11 cellular contexts compared by ENCODE assay signal in genomic region chr19:6769006-6769637, GRCh38. TPM values are rescaled to one million over a fixed set of nuclear protein-coding genes. Genes with fewer than 3 reads are reported as not detected.
DNase-seq lines count a peak whose midpoint lies in the region; ATAC-seq and TF ChIP-seq lines count a peak whose summit lies in the region.
"Had no signal": no experiment of that assay in that cellular context is flagged by ENCODE, and none has a peak within 500 bp of the region (broad histone marks: within the 10 kb centered on the region; RNA-seq: fewer than 3 reads in every experiment).

No MANE protein-coding gene starts in this region.

- no peak overlapping the region for H3K4me3 Mint-ChIP-seq in MCF 10A (ENCODE audit: unreplicated experiment)

- no peaks in the 10 kb centered on the region for H4K20me1 ChIP-seq in PC-9 (ENCODE audit: insufficient read depth)

- no peaks in the 10 kb centered on the region for H3K27me3 Mint-ChIP-seq in MCF 10A (ENCODE audit: insufficient read depth, unreplicated experiment)

- H3K27ac ChIP-seq in breast epithelium, result no peak overlapping the region
- H3K27ac ChIP-seq in PC-9, result no peak overlapping the region
- peak overlapping the region in 2 of 4 donors; percentile 21 to 92 for H3K27ac ChIP-seq in esophagus squamous epithelium
- no peak overlapping the region for H3K27ac ChIP-seq in tibial artery
- H3K27ac ChIP-seq: HL-60 had no signal

- peaks cover 7% of the 10 kb centered on the region for H3K36me3 Mint-ChIP-seq in MCF 10A (ENCODE audit: insufficient read depth, unreplicated experiment)

- POLR2A ChIA-PET in MCF 10A (lab: Yijun Ruan, JAX), result interaction anchor here (3.6 to 4.9 kb wide), 2 partner anchors 31 to 94 kb away, joined by 32 to 88 read pairs; partner anchors contain the start of genes GPR108 and TRIP10
- POLR2A ChIA-PET in PC-9 (lab: Charles Lee; ENCODE audit: unreplicated experiment), result no interaction called here

- H3K79me2 ChIP-seq in PC-9 (ENCODE audit: low read depth), result peaks cover 23% of the 10 kb centered on the region

- peaks cover 35% of the 10 kb centered on the region for H3F3A ChIP-seq in PC-9 (ENCODE audit: insufficient read depth, low read depth)

- H3K4me3 ChIP-seq in breast epithelium (no peak overlapping the region), PC-9 (no peak overlapping the region), esophagus squamous epithelium (no peak overlapping the region), tibial artery (no peak overlapping the region)

- no peaks in the 10 kb centered on the region for H3K9me3 Mint-ChIP-seq in MCF 10A (ENCODE audit: unreplicated experiment)

- peak; percentile 25 for TF ChIP-seq CTCF in MCF 10A (IDR thresholded peaks at IDR 0.05; ENCODE audit: unreplicated experiment)
- TF ChIP-seq CTCF in breast epithelium (IDR thresholded peaks at IDR 0.05), result peak in 1 of 3 donors; percentile 23
- TF ChIP-seq CTCF in PC-9 (conservative IDR thresholded peaks at IDR 0.05), result peak; percentile 40; the same call in 1 of the 2 replicates
- peak in 4 of 6 experiments; percentile 17 to 51 (median 26) for TF ChIP-seq CTCF in esophagus squamous epithelium (IDR thresholded peaks at IDR 0.05)
- TF ChIP-seq CTCF in tibial artery (IDR thresholded peaks at IDR 0.05), result peak; percentile 34 to 35

- H3K27ac Mint-ChIP-seq in MCF 10A (ENCODE audit: low read depth, unreplicated experiment), result no peak overlapping the region

- H3K27me3 ChIP-seq in breast epithelium (no peaks in the 10 kb centered on the region), PC-9 (ENCODE audit: insufficient read depth, low read depth) (no peaks in the 10 kb centered on the region), esophagus squamous epithelium (peaks cover 0 to 26% (median 0%) of the 10 kb centered on the region in 4 donors), tibial artery (peaks cover 4 to 58% of the 10 kb centered on the region in 2 donors)

- 55 to 61% methylated on average over 7 to 11 of the region's 11 CpGs for WGBS in esophagus squamous epithelium, 2 donors

- DNase-seq in MCF 10A (ENCODE audit: unreplicated experiment) (peak; percentile 51), breast epithelium (ENCODE audit: low spot score in 2 of 2) (no peak), PC-9 (no peak), esophagus squamous epithelium (lab: John Stamatoyannopoulos, UW) (no peak), tibial artery (no peak)
- DNase-seq: activated CD4-positive, alpha-beta T cell treated with anti-CD3 and anti-CD28 coated beads for 4 hours; GDM1 had no signal

- H3K36me3 ChIP-seq in breast epithelium, result no peaks in the 10 kb centered on the region
- peaks cover under 1% of the 10 kb centered on the region; the same call in 1 of the 2 replicates for H3K36me3 ChIP-seq in PC-9 (ENCODE audit: low read depth)
- no peaks in the 10 kb centered on the region for H3K36me3 ChIP-seq in esophagus squamous epithelium
- no peaks in the 10 kb centered on the region for H3K36me3 ChIP-seq in tibial artery

- H3K9me2 ChIP-seq in PC-9 (ENCODE audit: insufficient read depth), result no peaks in the 10 kb centered on the region

- H3K4me1 ChIP-seq in breast epithelium (no peaks in the 10 kb centered on the region), PC-9 (replicated peaks; ENCODE audit: insufficient read depth) (peaks cover 13% of the 10 kb centered on the region), esophagus squamous epithelium (peaks cover 4 to 39% (median 15%) of the 10 kb centered on the region in 3 donors), tibial artery (peaks cover 0 to 23% (median 6%) of the 10 kb centered on the region in 4 donors)

- H2AFZ ChIP-seq in PC-9, result no peak overlapping the region

- peaks cover 10% of the 10 kb centered on the region for H3K4me1 Mint-ChIP-seq in MCF 10A (ENCODE audit: insufficient read depth, unreplicated experiment)

- no peak overlapping the region for H3K4me2 ChIP-seq in PC-9

- ATAC-seq in HG02798 (IDR thresholded peaks at IDR 0.05; ENCODE audit: poor library complexity, unreplicated experiment) (no peak), GM21381 (IDR thresholded peaks at IDR 0.05; ENCODE audit: unreplicated experiment) (no peak), HG02973 (IDR thresholded peaks at IDR 0.05; ENCODE audit: unreplicated experiment) (no peak)

- intact Hi-C loops in MCF 10A (cut with micrococcal nuclease), result loop anchor here (1.0 kb wide), 1 partner anchor 31 kb away; no protein-coding TSS in a partner anchor
- intact Hi-C loops in breast epithelium (cut with DNase I; ENCODE audit: low total_unique reads), result no loop called here
- intact Hi-C loops in PC-9 (cut with micrococcal nuclease; ENCODE audit: unreplicated experiment), result no loop called here
- intact Hi-C loops in esophagus squamous epithelium (cut with DNase I), result no loop called here
- intact Hi-C loops in tibial artery (cut with DNase I; ENCODE audit: low total_unique reads), result no loop called here

- H3K9me3 ChIP-seq in breast epithelium, result no peaks in the 10 kb centered on the region
- no peaks in the 10 kb centered on the region for H3K9me3 ChIP-seq in PC-9 (ENCODE audit: insufficient read depth, low read depth)
- no peaks in the 10 kb centered on the region for H3K9me3 ChIP-seq in esophagus squamous epithelium
- no peaks in the 10 kb centered on the region for H3K9me3 ChIP-seq in tibial artery

- BruUV-seq in MCF 10A (replicated peaks; lab: Mats Ljungman, UMichigan), result no TSS peak
- no TSS peak for BruUV-seq in PC-9 (replicated peaks; lab: Mats Ljungman, UMichigan)

- TF ChIP-seq POLR2A in breast epithelium (IDR thresholded peaks at IDR 0.05), result no peak
- no peak for TF ChIP-seq POLR2A in esophagus squamous epithelium (IDR thresholded peaks at IDR 0.05)

- CTCF ChIA-PET in MCF 10A (lab: Yijun Ruan, JAX) (interaction anchor here (0.6 to 1.3 kb wide), 7 partner anchors 11 to 668 kb away, joined by 3 to 5 read pairs (median 3); no protein-coding TSS in a partner anchor), PC-9 (lab: Charles Lee) (no interaction called here)

RNA-seq across cellular contexts. Expression of gene SH2D3A, which starts 1.9 kb away (rescaled TPM):
- 28.5 and 76.7 TPM in 2 replicates for total RNA-seq in MCF 10A (2022)
- 10 to 100 TPM in 2 of 3 donors, under 1 TPM in 1; 0.96 to 38.2 (median 18.4) TPM for total RNA-seq in breast epithelium
- total RNA-seq in PC-9 (2021), result 43.3 and 43.4 TPM in 2 replicates
- total RNA-seq in esophagus squamous epithelium, result 10 to 100 TPM; 17.3 to 52.1 (median 40.6) TPM

RNA-seq across cellular contexts. Expression of gene VAV1, which starts 3.4 kb away (rescaled TPM):
- total RNA-seq in MCF 10A (2022) (not detected in 2 replicates), breast epithelium (10 to 100 TPM in 1 of 3 donors, 1 to 10 TPM in 2; 6.6 to 10.2 (median 8.5) TPM), PC-9 (2021) (7.5 and 8.2 TPM in 2 replicates), esophagus squamous epithelium (1 to 10 TPM in 3 of 4 donors, under 1 TPM in 1; 0.83 to 7.6 (median 3.6) TPM)

RNA-seq across cellular contexts. Expression of gene TRIP10, which starts 29.6 kb away (rescaled TPM):
- total RNA-seq in MCF 10A (2022), result 45.4 and 49.7 TPM in 2 replicates
- total RNA-seq in breast epithelium, result 10 to 100 TPM; 56.9 to 98.1 (median 87.5) TPM
- total RNA-seq in PC-9 (2021), result 84.3 and 104 TPM in 2 replicates
- 100 to 1,000 TPM in 3 of 4 donors, 10 to 100 TPM in 1; 67.6 to 160 (median 117) TPM for total RNA-seq in esophagus squamous epithelium

RNA-seq across cellular contexts. Expression of gene GPR108, which starts 31.7 kb away (rescaled TPM):
- total RNA-seq in MCF 10A (2022) (115 and 124 TPM in 2 replicates), breast epithelium (10 to 100 TPM; 62.9 to 98.1 (median 78.0) TPM), PC-9 (2021) (58.3 and 66.8 TPM in 2 replicates), esophagus squamous epithelium (10 to 100 TPM; 45.7 to 72.8 (median 52.0) TPM)

RNA-seq across cellular contexts. Expression of gene C3, which starts 48.7 kb away (rescaled TPM):
- 842 and 872 TPM in 2 replicates for total RNA-seq in MCF 10A (2022)
- 1,000 to 10,000 TPM in 2 of 3 donors, 100 to 1,000 TPM in 1; 856 to 1,298 (median 1,115) TPM for total RNA-seq in breast epithelium
- 130 and 132 TPM in 2 replicates for total RNA-seq in PC-9 (2021)
- total RNA-seq in esophagus squamous epithelium, result 100 to 1,000 TPM in 2 of 4 donors, 10 to 100 TPM in 2; 12.0 to 501 (median 189) TPM
